ENCODE assay signal across 13 cellular contexts in the genomic region with DNA sequence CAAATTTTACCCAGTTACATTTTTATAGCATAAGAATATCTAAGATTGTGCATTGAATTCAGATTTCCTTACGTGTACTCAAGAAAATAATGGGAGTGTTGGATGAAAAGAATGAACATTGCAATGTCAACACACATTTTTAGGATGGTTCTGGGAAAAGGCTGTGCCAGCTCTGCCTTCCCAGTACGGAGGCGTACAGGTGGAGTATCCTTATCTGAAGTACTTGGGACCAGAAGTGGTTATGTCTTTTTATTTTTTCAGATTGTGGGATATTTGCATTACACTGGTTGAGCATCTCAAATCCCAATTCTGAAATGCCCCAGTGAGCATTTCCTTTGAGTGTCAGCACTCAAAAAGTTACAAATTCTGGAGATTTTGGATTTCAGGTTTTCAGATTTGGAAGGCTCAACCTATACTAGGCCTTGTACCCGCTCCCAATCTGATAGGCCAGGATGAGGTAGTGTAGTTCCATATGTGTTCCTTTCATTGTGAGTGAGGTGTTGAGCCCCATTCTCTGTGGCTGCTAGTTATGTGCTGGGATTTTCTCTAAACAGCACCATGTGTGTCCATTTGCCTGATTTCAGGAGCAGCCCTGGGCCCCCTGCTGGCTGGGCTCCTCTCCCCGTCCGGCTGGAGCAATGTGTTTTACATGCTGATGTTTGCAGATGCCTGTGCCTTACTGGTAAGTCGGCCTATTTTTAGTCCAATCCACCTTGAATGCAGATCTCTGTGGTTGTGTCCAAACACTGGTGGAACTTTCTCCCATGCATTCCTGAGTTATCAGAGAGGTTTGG.
A peak's percentile ranks its signal among the peaks of the same experiment; 100 is the strongest.
DNase-seq lines count a peak whose midpoint lies in the region; ATAC-seq and TF ChIP-seq lines count a peak whose summit lies in the region.
"Had no signal": no experiment of that assay in that cellular context is flagged by ENCODE, and none has a peak within 500 bp of the region (broad histone marks: within the 10 kb centered on the region; RNA-seq: fewer than 3 reads in every experiment).

No MANE protein-coding gene starts in this region.

- no peaks in the 10 kb centered on the region for H3K79me2 ChIP-seq in MM.1S (ENCODE audit: low read length)
- no peaks in the 10 kb centered on the region for H3K79me2 ChIP-seq in fibroblast of lung (ENCODE audit: control insufficient read depth, insufficient read depth, low read length)

- H3K9me3 ChIP-seq in MM.1S (replicated peaks; ENCODE audit: insufficient read depth, low read length) = no peaks in the 10 kb centered on the region
- H3K9me3 ChIP-seq in fibroblast of lung (ENCODE audit: control insufficient read depth, insufficient read depth, low read depth, low read length) = no peaks in the 10 kb centered on the region

- H2AFZ ChIP-seq in MM.1S (ENCODE audit: low read length) (no peak overlapping the region), fibroblast of lung (ENCODE audit: low read length) (no peak overlapping the region)

- DNase-seq in DMS53 (lab: John Stamatoyannopoulos, UW) (peak; percentile 8), DMS53 treated with DMSO at 0.1 percent for 48 hours (lab: John Stamatoyannopoulos, UW; ENCODE audit: unreplicated experiment) (no peak), MM.1S (peak; percentile 24), fibroblast of lung (ENCODE audit: low read depth in 2 of 2) (peak; percentile 13 to 33), retinal pigment epithelial cell (ENCODE audit: low read depth) (no peak)
- no peak for DNase-seq in activated T-helper 2 cell treated with anti-CD3 and anti-CD28 coated beads, Interferon-gamma antibody, Interleukin-2, Interleukin-4, amounts not matched to agents 10 μg/mL and 5 μg/mL and 100 μg/mL, durations not matched to agents 14 hours and 24 hours and 36 hours (ENCODE audit: low spot score)
- DNase-seq: 8988T; activated CD4-positive, alpha-beta T cell treated with anti-CD3 and anti-CD28 coated beads, Interleukin-2, amount 10 ng/mL, durations not matched to agents 24 days and 14 days; mesendoderm; SHP77 treated with DMSO at 0.1 percent for 48 hours had no signal

- no peak overlapping the region for H3K4me3 ChIP-seq in MM.1S (ENCODE audit: low read length)
- H3K4me3 ChIP-seq in fibroblast of lung (replicated peaks in 1 of 4; ENCODE audit: control extremely low read depth in 1 of 4, insufficient read depth in 1 of 4, low read depth in 3 of 4, low read length in 4 of 4) = no peak overlapping the region
- no peak overlapping the region for H3K4me3 ChIP-seq in retinal pigment epithelial cell (ENCODE audit: low read length)
- H3K4me3 ChIP-seq: gastroesophageal sphincter had no signal

- no peaks in the 10 kb centered on the region for H4K20me1 ChIP-seq in MM.1S (ENCODE audit: insufficient read depth, low read length)
- no peaks in the 10 kb centered on the region for H4K20me1 ChIP-seq in fibroblast of lung (ENCODE audit: control insufficient read depth, extremely low read depth, insufficient read depth, low read length)

- H3K4me2 ChIP-seq in MM.1S (ENCODE audit: low read depth, low read length) (no peak overlapping the region), fibroblast of lung (ENCODE audit: extremely low read depth, insufficient read depth, low read length) (no peak overlapping the region)

- peaks cover 100% of the 10 kb centered on the region for H3K27me3 ChIP-seq in MM.1S (replicated peaks; ENCODE audit: insufficient read depth, low read length)
- H3K27me3 ChIP-seq in fibroblast of lung (ENCODE audit: control insufficient read depth, insufficient read depth, low read length) = no peaks in the 10 kb centered on the region
- H3K27me3 ChIP-seq: gastroesophageal sphincter had no signal

- no peak overlapping the region for H3K9ac ChIP-seq in MM.1S (ENCODE audit: low read length)
- no peak overlapping the region for H3K9ac ChIP-seq in fibroblast of lung (ENCODE audit: insufficient read depth, low read length)

- TF ChIP-seq CTCF in MM.1S (IDR thresholded peaks at IDR 0.05; ENCODE audit: low read length) (peak; percentile 52), fibroblast of lung (conservative IDR thresholded peaks at IDR 0.05 in 1 of 2, IDR thresholded peaks at IDR 0.05 in 1 of 2; ENCODE audit: low read depth in 1 of 2, low read length in 2 of 2) (peak; percentile 38 to 64), retinal pigment epithelial cell (conservative IDR thresholded peaks at IDR 0.05; ENCODE audit: low read depth, low read length) (peak; percentile 55)

- ATAC-seq in GM18907 (IDR thresholded peaks at IDR 0.05; ENCODE audit: unreplicated experiment) (no peak), HG02623 (IDR thresholded peaks at IDR 0.05; ENCODE audit: unreplicated experiment) (no peak)
- ATAC-seq: gastroesophageal sphincter had no signal

- H3K27ac Mint-ChIP-seq in activated T-helper 2 cell treated with anti-CD3 and anti-CD28 coated beads, Interferon-gamma antibody, Interleukin-2, Interleukin-4, amounts not matched to agents 10 μg/mL and 5 μg/mL and 100 μg/mL, durations not matched to agents 14 hours and 24 hours and 36 hours = no peak overlapping the region
- H3K27ac Mint-ChIP-seq: activated CD4-positive, alpha-beta T cell treated with anti-CD3 and anti-CD28 coated beads, Interleukin-2, amount 10 ng/mL, durations not matched to agents 24 days and 14 days had no signal

- no peaks in the 10 kb centered on the region for H3K27me3 Mint-ChIP-seq in activated T-helper 2 cell treated with anti-CD3 and anti-CD28 coated beads, Interferon-gamma antibody, Interleukin-2, Interleukin-4, amounts not matched to agents 10 μg/mL and 5 μg/mL and 100 μg/mL, durations not matched to agents 14 hours and 24 hours and 36 hours (ENCODE audit: low read depth)
- H3K27me3 Mint-ChIP-seq: activated CD4-positive, alpha-beta T cell treated with anti-CD3 and anti-CD28 coated beads, Interleukin-2, amount 10 ng/mL, durations not matched to agents 24 days and 14 days had no signal

- no peak overlapping the region for H3K27ac ChIP-seq in MM.1S (ENCODE audit: low read length)
- no peak overlapping the region for H3K27ac ChIP-seq in fibroblast of lung (ENCODE audit: insufficient read depth, low read length)
- H3K27ac ChIP-seq: gastroesophageal sphincter had no signal

- no peaks in the 10 kb centered on the region for H3K9me2 ChIP-seq in MM.1S (replicated peaks; ENCODE audit: insufficient read depth, low read length)

- H3K36me3 Mint-ChIP-seq in activated T-helper 2 cell treated with anti-CD3 and anti-CD28 coated beads, Interferon-gamma antibody, Interleukin-2, Interleukin-4, amounts not matched to agents 10 μg/mL and 5 μg/mL and 100 μg/mL, durations not matched to agents 14 hours and 24 hours and 36 hours (ENCODE audit: low read depth) = peaks cover 28% of the 10 kb centered on the region

- H3F3A ChIP-seq in MM.1S (ENCODE audit: insufficient read depth, low read length) = no peaks in the 10 kb centered on the region

- H3K4me3 Mint-ChIP-seq in activated T-helper 2 cell treated with anti-CD3 and anti-CD28 coated beads, Interferon-gamma antibody, Interleukin-2, Interleukin-4, amounts not matched to agents 10 μg/mL and 5 μg/mL and 100 μg/mL, durations not matched to agents 14 hours and 24 hours and 36 hours (ENCODE audit: low read depth) = no peak overlapping the region
- H3K4me3 Mint-ChIP-seq: activated CD4-positive, alpha-beta T cell treated with anti-CD3 and anti-CD28 coated beads, Interleukin-2, amount 10 ng/mL, durations not matched to agents 24 days and 14 days had no signal

- intact Hi-C loops in activated T-helper 2 cell treated with anti-CD3 and anti-CD28 coated beads, Interferon-gamma antibody, Interleukin-2, Interleukin-4, amounts not matched to agents 10 μg/mL and 5 μg/mL and 100 μg/mL, durations not matched to agents 14 hours and 24 hours and 36 hours (cut with micrococcal nuclease) = no loop called here

- H3K9me3 Mint-ChIP-seq in activated T-helper 2 cell treated with anti-CD3 and anti-CD28 coated beads, Interferon-gamma antibody, Interleukin-2, Interleukin-4, amounts not matched to agents 10 μg/mL and 5 μg/mL and 100 μg/mL, durations not matched to agents 14 hours and 24 hours and 36 hours = peaks cover 13% of the 10 kb centered on the region

- no peaks in the 10 kb centered on the region for H3K36me3 ChIP-seq in MM.1S (replicated peaks; ENCODE audit: insufficient read depth, low read length)
- H3K36me3 ChIP-seq in fibroblast of lung (ENCODE audit: control insufficient read depth, insufficient read depth, low read length) = no peaks in the 10 kb centered on the region

- no peaks in the 10 kb centered on the region for H3K4me1 ChIP-seq in MM.1S (ENCODE audit: low read length)
- H3K4me1 ChIP-seq in fibroblast of lung (ENCODE audit: control insufficient read depth, extremely low read depth, insufficient read depth, low read length) = no peaks in the 10 kb centered on the region
- H3K4me1 ChIP-seq: gastroesophageal sphincter had no signal

- no peaks in the 10 kb centered on the region for H3K4me1 Mint-ChIP-seq in activated T-helper 2 cell treated with anti-CD3 and anti-CD28 coated beads, Interferon-gamma antibody, Interleukin-2, Interleukin-4, amounts not matched to agents 10 μg/mL and 5 μg/mL and 100 μg/mL, durations not matched to agents 14 hours and 24 hours and 36 hours (ENCODE audit: low read depth)
- H3K4me1 Mint-ChIP-seq: activated CD4-positive, alpha-beta T cell treated with anti-CD3 and anti-CD28 coated beads, Interleukin-2, amount 10 ng/mL, durations not matched to agents 24 days and 14 days had no signal

Comparison
In these comparisons a context has a peak if more than half of its experiments do, and no peak if none do; other contexts are left out.
1. DNase-seq: peak in DMS53 (single experiment), MM.1S (single experiment) and fibroblast of lung (2 of 2); none in DMS53 treated with DMSO at 0.1 percent for 48 hours (single experiment), retinal pigment epithelial cell (single experiment) and activated T-helper 2 cell treated with anti-CD3 and anti-CD28 coated beads, Interferon-gamma antibody, Interleukin-2, Interleukin-4, amounts not matched to agents 10 μg/mL and 5 μg/mL and 100 μg/mL, durations not matched to agents 14 hours and 24 hours and 36 hours (single experiment).
2. Peak in every context shown above with its lines, with median percentiles within 50 percentile points of each other: CTCF ChIP-seq.